ENCODE assay signal across 27 cellular contexts in genomic region chr3:76661527-76662250, GRCh38.
DNase-seq lines count a peak whose midpoint lies in the region; ATAC-seq and TF ChIP-seq lines count a peak whose summit lies in the region.
"Had no signal": no experiment of that assay in that cellular context is flagged by ENCODE, and none has a peak within 500 bp of the region (broad histone marks: within the 10 kb centered on the region; RNA-seq: fewer than 3 reads in every experiment).

No MANE protein-coding gene starts in this region.

- H4K8ac ChIP-seq in H9 (replicated peaks; ENCODE audit: insufficient read length, low read depth, low read length), result no peak overlapping the region

- H3T11ph ChIP-seq in H9 (ENCODE audit: low read length), result peak overlapping the region; percentile 72

- H3K4me1 ChIP-seq in H9 (ENCODE audit: insufficient read depth, low read length) (peaks cover 8% of the 10 kb centered on the region; the same call in 1 of the 2 replicates), GM23248 (ENCODE audit: insufficient read depth) (no peaks in the 10 kb centered on the region)
- H3K4me1 ChIP-seq: Caco-2 had no signal

- POLR2A ChIA-PET in WTC11 (lab: Charles Lee), result interaction anchor here (0.6 kb wide), 1 partner anchor 358 kb away, joined by 4 read pairs; no protein-coding TSS in a partner anchor

- no peaks in the 10 kb centered on the region for H3K23me2 ChIP-seq in H9 (ENCODE audit: insufficient read length, low read depth, low read length, poor library complexity, severe bottlenecking)

- H4K20me1 ChIP-seq in H9 (ENCODE audit: control insufficient read depth, insufficient read depth, insufficient read length) (no peaks in the 10 kb centered on the region), GM23248 (ENCODE audit: insufficient read depth) (no peaks in the 10 kb centered on the region)

- no peaks in the 10 kb centered on the region for H3K9me2 ChIP-seq in GM23248 (ENCODE audit: insufficient read depth)

- peak overlapping the region; percentile 72; the same call in 1 of the 2 replicates for H3K14ac ChIP-seq in H9 (ENCODE audit: insufficient read depth, low read length)

- no peaks in the 10 kb centered on the region for H3K36me3 ChIP-seq in GM23248 (ENCODE audit: low read depth)
- H3K36me3 ChIP-seq: HAP-1 had no signal

- no peak overlapping the region for H2BK20ac ChIP-seq in H9 (ENCODE audit: low read depth, low read length, poor library complexity, severe bottlenecking)

- H3K4me3 Mint-ChIP-seq in H9 (peak overlapping the region in 1 of 2 experiments; percentile 15; a peak in 3 of 5 replicates), WTC11 (peak overlapping the region; percentile 24), chondrocyte (ENCODE audit: unreplicated experiment) (no peak overlapping the region)
- H3K4me3 Mint-ChIP-seq: CD4-positive, alpha-beta memory T cell; HFFc6 had no signal

- no peak overlapping the region; the same call in 1 of the 2 replicates for H3K4ac ChIP-seq in H9 (ENCODE audit: low read depth, low read length)

- H2BK12ac ChIP-seq in H9 (ENCODE audit: insufficient read length, low read depth, low read length), result peak overlapping the region; percentile 90

- no peak overlapping the region for H3K23ac ChIP-seq in H9 (ENCODE audit: insufficient read length, low read depth, low read length)

- H3K4me1 Mint-ChIP-seq in H9, result peaks cover 39% of the 10 kb centered on the region in 2 experiments
- H3K4me1 Mint-ChIP-seq in WTC11, result peaks cover 55% of the 10 kb centered on the region
- peaks cover 15% of the 10 kb centered on the region for H3K4me1 Mint-ChIP-seq in chondrocyte (ENCODE audit: low read depth)
- H3K4me1 Mint-ChIP-seq: CD4-positive, alpha-beta memory T cell had no signal

- no peak overlapping the region for H2AFZ ChIP-seq in H9 (ENCODE audit: low read length)
- H2AFZ ChIP-seq in GM23248, result no peak overlapping the region

- H3K27ac ChIP-seq in H9 (ENCODE audit: insufficient read length, low read depth, low read length) (peak overlapping the region; percentile 95), GM23248 (no peak overlapping the region)
- H3K27ac ChIP-seq: RWPE1 had no signal

- H2BK15ac ChIP-seq in H9 (ENCODE audit: low read depth, low read length), result no peak overlapping the region

- peak overlapping the region; percentile 97 for H2BK5ac ChIP-seq in H9 (ENCODE audit: insufficient read length, low read length)

- no CpG with 5 or more reads among the region's 3 CpGs for WGBS in H9 (ENCODE audit: extremely low coverage, insufficient read length, low lambda C conversion rate)
- 35 to 38% methylated on average over 3 of the region's 3 CpGs for WGBS in GM23248 (ENCODE audit: low coverage in 1 of 2, low lambda C conversion rate in 2 of 2, missing lambda C conversion rate in 2 of 2), 2 experiments

- DNase-seq in H9 (peak; percentile 35), WTC11 (ENCODE audit: low spot score) (no peak), iPS DF 4.7 (ENCODE audit: extremely low read depth, low spot score) (peak; percentile 84), GM23248 (no peak), chondrocyte (ENCODE audit: low spot score) (no peak), left lobe of liver (ENCODE audit: low spot score) (no peak)
- DNase-seq: C1 segment of cervical spinal cord; Caco-2; CD4-positive, alpha-beta memory T cell; DMS 273 treated with DMSO at 0.1 percent for 48 hours; DMS79; EL; HFFc6; NCI-H1048; NCI-H1417 treated with DMSO at 0.1 percent for 48 hours; NCI-H1694 treated with DMSO at 0.1 percent for 48 hours; NCI-H2081; NCI-H2171; NCI-H226; NCI-H510A; NCI-H69; SHP77; T-helper 1 cell had no signal

- in situ Hi-C loops in GM23248 (cut with MboI), result no loop called here

- CTCF ChIA-PET in WTC11 (lab: Charles Lee), result interaction anchor here (2.6 kb wide), 1 partner anchor 14 kb away, joined by 12 read pairs; no protein-coding TSS in a partner anchor

- H4K5ac ChIP-seq in H9 (ENCODE audit: insufficient read length, low read depth, low read length), result no peak overlapping the region

- no peaks in the 10 kb centered on the region for H3K79me1 ChIP-seq in H9 (ENCODE audit: insufficient read depth, low read depth, low read length, poor library complexity, severe bottlenecking)

- H3K9me3 Mint-ChIP-seq in H9 (peaks cover 0 to 4% of the 10 kb centered on the region in 2 experiments; a peak in 2 of 5 replicates), WTC11 (peaks cover 5% of the 10 kb centered on the region; the same call in 1 of the 2 replicates), chondrocyte (ENCODE audit: low read depth) (no peaks in the 10 kb centered on the region)

- TF ChIP-seq CTCF in H9 (conservative IDR thresholded peaks at IDR 0.05), result no peak
- TF ChIP-seq CTCF in WTC11 (IDR thresholded peaks at IDR 0.05), result no peak
- TF ChIP-seq CTCF in chondrocyte (IDR thresholded peaks at IDR 0.05), result no peak

- H3K27me3 Mint-ChIP-seq in H9 (ENCODE audit: low read depth) (peaks cover under 1% of the 10 kb centered on the region; the same call in 1 of the 2 replicates), WTC11 (ENCODE audit: low read depth) (peaks cover under 1% of the 10 kb centered on the region), chondrocyte (ENCODE audit: low read depth) (no peaks in the 10 kb centered on the region)
- H3K27me3 Mint-ChIP-seq: CD4-positive, alpha-beta memory T cell had no signal

- H3K4me3 ChIP-seq in GM23248, result no peak overlapping the region
- H3K4me3 ChIP-seq: HAP-1 had no signal

- H3K56ac ChIP-seq in H9 (ENCODE audit: insufficient read length, low read depth, low read length), result no peak overlapping the region

- peak overlapping the region; percentile 97 for H3K18ac ChIP-seq in H9 (ENCODE audit: insufficient read length, low read depth, low read length)

- no peaks in the 10 kb centered on the region for H3F3A ChIP-seq in GM23248 (ENCODE audit: insufficient read depth)

- ATAC-seq in WTC11 (peak; percentile 93), GM21576 (IDR thresholded peaks at IDR 0.05; ENCODE audit: unreplicated experiment) (no peak), left lobe of liver (no peak)
- ATAC-seq: Panc1 had no signal

- H3K9me3 ChIP-seq in H9 (ENCODE audit: control insufficient read depth, low read depth, low read length) (no peaks in the 10 kb centered on the region), GM23248 (ENCODE audit: low read depth) (no peaks in the 10 kb centered on the region)
- H3K9me3 ChIP-seq: Caco-2, HAP-1 had no signal

- H3K9ac ChIP-seq in H9 (ENCODE audit: extremely low read depth, insufficient read length, low read length) (no peak overlapping the region), GM23248 (no peak overlapping the region)

- H2BK120ac ChIP-seq in H9 (ENCODE audit: low read depth, low read length, poor library complexity, severe bottlenecking), result peak overlapping the region; percentile 98

- H3K27me3 ChIP-seq in H9 (ENCODE audit: insufficient read depth, low read length), result no peaks in the 10 kb centered on the region
- no peaks in the 10 kb centered on the region for H3K27me3 ChIP-seq in GM23248 (replicated peaks; ENCODE audit: insufficient read depth)

- H2AK5ac ChIP-seq in H9 (ENCODE audit: insufficient read length, low read length), result no peak overlapping the region

- peak overlapping the region; percentile 28 for H3K4me2 ChIP-seq in H9 (ENCODE audit: insufficient read depth, insufficient read length, low read length)
- H3K4me2 ChIP-seq in GM23248 (ENCODE audit: unreplicated experiment), result no peak overlapping the region

- H3K27ac Mint-ChIP-seq in H9 (peak overlapping the region; percentile 89 to 98 (median 97)), WTC11 (peak overlapping the region; percentile 96), chondrocyte (ENCODE audit: unreplicated experiment) (no peak overlapping the region)
- H3K27ac Mint-ChIP-seq: CD4-positive, alpha-beta memory T cell; HFFc6 had no signal

- H4K91ac ChIP-seq in H9 (ENCODE audit: insufficient read length, low read depth, low read length), result no peak overlapping the region

- H3K36me3 Mint-ChIP-seq in H9 (ENCODE audit: insufficient read depth in 1 of 3, low read depth in 3 of 3) (peaks cover 2 to 8% (median 5%) of the 10 kb centered on the region in 3 experiments; a peak in 5 of 7 replicates), WTC11 (no peaks in the 10 kb centered on the region), chondrocyte (ENCODE audit: low read depth) (no peaks in the 10 kb centered on the region)
- H3K36me3 Mint-ChIP-seq: CD4-positive, alpha-beta memory T cell had no signal

- H3K79me2 ChIP-seq in H9 (ENCODE audit: insufficient read depth, low read length) (no peaks in the 10 kb centered on the region), GM23248 (ENCODE audit: insufficient read depth) (no peaks in the 10 kb centered on the region)

TF ChIP-seq in WTC11, 78 proteins besides CTCF, POLR2A, EP300 and RAD21 (continues in another document):
- 0 out of 2 replicates have a peak, but pooled peaks have one; percentile 19 for TF ChIP-seq TEAD1 (CRISPR knock-in tag; IDR thresholded peaks at IDR 0.05)
- 0 out of 2 replicates have a peak, but pooled peaks have one; percentile 67 for TF ChIP-seq ZNF532 (CRISPR knock-in tag; IDR thresholded peaks at IDR 0.05; ENCODE audit: borderline replicate concordance)

Comparison
In these comparisons a context has a peak if more than half of its experiments do, and no peak if none do; other contexts are left out.
1. DNase-seq: peak in H9 (single experiment) and iPS DF 4.7 (single experiment); none in WTC11 (single experiment), GM23248 (single experiment), chondrocyte (single experiment) and left lobe of liver (single experiment).